Comparison of ENCODE assay signal across 15 cellular contexts in the genomic region with DNA sequence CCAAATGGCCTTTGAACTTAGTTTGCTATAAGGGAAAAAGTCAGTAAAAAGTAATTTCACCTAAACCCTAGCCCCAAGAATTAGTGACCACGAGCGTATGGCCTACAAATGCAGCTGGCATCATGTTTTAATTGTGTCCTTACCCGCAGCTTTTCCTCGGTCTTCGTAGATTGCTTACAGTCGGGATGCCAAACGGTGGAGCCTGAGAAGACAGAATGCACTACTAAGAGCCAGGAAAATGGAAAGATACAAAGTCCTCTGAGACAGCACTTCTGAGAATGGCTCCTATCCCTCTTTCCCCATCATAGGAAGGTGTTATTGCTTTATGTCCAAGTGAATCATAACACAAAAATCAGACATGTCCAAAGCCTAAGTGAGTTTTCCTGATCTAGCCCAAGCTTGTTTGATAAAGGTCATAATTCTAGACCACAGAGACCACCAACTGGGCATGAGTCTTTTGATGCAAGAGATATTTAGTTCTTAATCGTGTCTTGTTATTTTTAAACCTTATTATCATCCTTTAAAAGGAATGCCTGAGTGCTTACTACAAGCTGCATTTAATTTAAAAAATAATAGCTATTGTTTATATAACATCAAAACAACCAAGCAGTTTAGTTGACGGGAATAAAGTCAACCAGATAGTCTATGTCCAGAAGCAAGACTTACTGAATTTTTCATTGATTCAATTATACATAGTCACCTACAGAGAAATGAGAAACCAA.
DNase-seq lines count a peak whose midpoint lies in the region; ATAC-seq and TF ChIP-seq lines count a peak whose summit lies in the region.
"Had no signal": no experiment of that assay in that cellular context is flagged by ENCODE, and none has a peak within 500 bp of the region (broad histone marks: within the 10 kb centered on the region; RNA-seq: fewer than 3 reads in every experiment).

No MANE protein-coding gene starts in this region.

- no peaks in the 10 kb centered on the region for H3K9me2 ChIP-seq in SK-N-SH

- no peaks in the 10 kb centered on the region for H3K79me2 ChIP-seq in SK-N-SH (ENCODE audit: insufficient read depth)

- no peaks in the 10 kb centered on the region for H3K9me3 ChIP-seq in SK-N-SH
- no peaks in the 10 kb centered on the region for H3K9me3 ChIP-seq in uterus
- H3K9me3 ChIP-seq: gastrocnemius medialis had no signal

- no peaks in the 10 kb centered on the region for H3K27me3 Mint-ChIP-seq in stimulated activated naive CD8-positive, alpha-beta T cell treated with anti-CD3 and anti-CD28 coated beads, Interleukin-15, Interleukin-2, amounts not matched to agents 100 ng/mL and 50 ng/mL, for 24 hours
- no peaks in the 10 kb centered on the region for H3K27me3 Mint-ChIP-seq in stimulated activated naive CD8-positive, alpha-beta T cell treated with anti-CD3 and anti-CD28 coated beads, Interleukin-15, amount 100 ng/mL, for 72 hours
- H3K27me3 Mint-ChIP-seq: memory B cell had no signal

- peak overlapping the region; percentile 4 for H3K27ac Mint-ChIP-seq in stimulated activated naive CD8-positive, alpha-beta T cell treated with anti-CD3 and anti-CD28 coated beads, Interleukin-15, Interleukin-2, amounts not matched to agents 100 ng/mL and 50 ng/mL, for 24 hours
- H3K27ac Mint-ChIP-seq in stimulated activated naive CD8-positive, alpha-beta T cell treated with anti-CD3 and anti-CD28 coated beads, Interleukin-15, amount 100 ng/mL, for 72 hours: peak overlapping the region in 1 of 2 donors; percentile 86
- H3K27ac Mint-ChIP-seq: memory B cell had no signal

- H3K27me3 ChIP-seq in SK-N-SH (ENCODE audit: insufficient read depth) (no peaks in the 10 kb centered on the region), uterus (no peaks in the 10 kb centered on the region)
- H3K27me3 ChIP-seq: gastrocnemius medialis had no signal

- no peak for DNase-seq in stimulated activated naive CD8-positive, alpha-beta T cell treated with anti-CD3 and anti-CD28 coated beads, Interleukin-15, amount 100 ng/mL, for 72 hours
- DNase-seq in SK-N-SH (no peak), cerebellar cortex (ENCODE audit: low spot score) (peak; percentile 68), uterus (no peak)
- DNase-seq: activated gamma-delta T cell, endodermal cell, gastrocnemius medialis, KBM-7, retina had no signal

- CTCF ChIA-PET in SK-N-SH (lab: Yijun Ruan, JAX): interaction anchor here (0.7 to 3.4 kb wide), 21 partner anchors 9 to 334 kb away, joined by 3 to 21 read pairs (median 4); a partner anchor contains a TSS

- H3K36me3 ChIP-seq in SK-N-SH (replicated peaks in 1 of 2; ENCODE audit: control insufficient read depth in 1 of 2, insufficient read depth in 2 of 2, low read length in 1 of 2) (peaks cover 0 to 18% of the 10 kb centered on the region in 2 experiments), uterus (no peaks in the 10 kb centered on the region)

- TF ChIP-seq CTCF in SK-N-SH (IDR thresholded peaks at IDR 0.05) (no peak), uterus (IDR thresholded peaks at IDR 0.05) (no peak)

- no peak overlapping the region for H3K4me2 ChIP-seq in SK-N-SH

- H3K4me3 ChIP-seq in SK-N-SH (ENCODE audit: low read depth in 2 of 2, low read length in 1 of 2) (no peak overlapping the region), uterus (no peak overlapping the region)
- H3K4me3 ChIP-seq: gastrocnemius medialis had no signal

- H3K9ac ChIP-seq in SK-N-SH: no peak overlapping the region

- TF ChIP-seq POLR2A in uterus (IDR thresholded peaks at IDR 0.05) (no peak), GM18505 (IDR thresholded peaks at IDR 0.05; ENCODE audit: borderline replicate concordance, extremely low read depth, insufficient read depth, insufficient read length) (no peak)

- peak overlapping the region; percentile 40 to 80; a peak in 3 of 4 replicates for H3K27ac ChIP-seq in SK-N-SH (ENCODE audit: low read depth in 2 of 2, low read length in 1 of 2)
- peak overlapping the region; percentile 23 to 77 for H3K27ac ChIP-seq in uterus

- H3K4me1 ChIP-seq in SK-N-SH (ENCODE audit: control insufficient read depth in 1 of 2, insufficient read depth in 2 of 2, low read depth in 1 of 2, low read length in 1 of 2) (peaks cover 26 to 33% of the 10 kb centered on the region in 2 experiments; a peak in 3 of 4 replicates), uterus (no peaks in the 10 kb centered on the region)

- intact Hi-C loops in uterus (cut with DNase I; ENCODE audit: low total_unique reads): no loop called here

- H3F3A ChIP-seq in SK-N-SH (replicated peaks; ENCODE audit: insufficient read depth): no peaks in the 10 kb centered on the region

- no peaks in the 10 kb centered on the region for H3K9me3 Mint-ChIP-seq in stimulated activated naive CD8-positive, alpha-beta T cell treated with anti-CD3 and anti-CD28 coated beads, Interleukin-15, Interleukin-2, amounts not matched to agents 100 ng/mL and 50 ng/mL, for 24 hours
- peaks cover 0 to 5% of the 10 kb centered on the region in 2 donors for H3K9me3 Mint-ChIP-seq in stimulated activated naive CD8-positive, alpha-beta T cell treated with anti-CD3 and anti-CD28 coated beads, Interleukin-15, amount 100 ng/mL, for 72 hours
- H3K9me3 Mint-ChIP-seq: memory B cell, neural crest cell had no signal

- H3K36me3 Mint-ChIP-seq in stimulated activated naive CD8-positive, alpha-beta T cell treated with anti-CD3 and anti-CD28 coated beads, Interleukin-15, Interleukin-2, amounts not matched to agents 100 ng/mL and 50 ng/mL, for 24 hours (ENCODE audit: low read depth): peaks cover 55% of the 10 kb centered on the region

- 83% methylated on average over 9 of the region's 9 CpGs for WGBS in SK-N-SH (ENCODE audit: low lambda C conversion rate)

- no peak overlapping the region for H2AFZ ChIP-seq in SK-N-SH (ENCODE audit: low read depth)

- TF ChIP-seq RAD21 in SK-N-SH (IDR thresholded peaks at IDR 0.05; ENCODE audit: low read length): no peak

- peaks cover 57% of the 10 kb centered on the region for H3K4me1 Mint-ChIP-seq in stimulated activated naive CD8-positive, alpha-beta T cell treated with anti-CD3 and anti-CD28 coated beads, Interleukin-15, Interleukin-2, amounts not matched to agents 100 ng/mL and 50 ng/mL, for 24 hours (ENCODE audit: low read depth)
- peaks cover 72% of the 10 kb centered on the region for H3K4me1 Mint-ChIP-seq in stimulated activated naive CD8-positive, alpha-beta T cell treated with anti-CD3 and anti-CD28 coated beads, Interleukin-15, amount 100 ng/mL, for 72 hours

- ATAC-seq in stimulated activated naive CD8-positive, alpha-beta T cell treated with anti-CD3 and anti-CD28 coated beads, Interleukin-15, amount 100 ng/mL, for 72 hours: no peak
- ATAC-seq in GM18505 (IDR thresholded peaks at IDR 0.05; ENCODE audit: unreplicated experiment) (no peak), GM19463 (IDR thresholded peaks at IDR 0.05; ENCODE audit: unreplicated experiment) (no peak), HG03520 (IDR thresholded peaks at IDR 0.05; ENCODE audit: unreplicated experiment) (no peak)
- ATAC-seq: gastrocnemius medialis had no signal

- no peak for TF ChIP-seq EP300 in SK-N-SH (IDR thresholded peaks at IDR 0.05; ENCODE audit: borderline replicate concordance in 1 of 2, low read depth in 1 of 2, low read length in 1 of 2)

- no peak overlapping the region for H3K4me3 Mint-ChIP-seq in stimulated activated naive CD8-positive, alpha-beta T cell treated with anti-CD3 and anti-CD28 coated beads, Interleukin-15, Interleukin-2, amounts not matched to agents 100 ng/mL and 50 ng/mL, for 24 hours
- no peak overlapping the region for H3K4me3 Mint-ChIP-seq in stimulated activated naive CD8-positive, alpha-beta T cell treated with anti-CD3 and anti-CD28 coated beads, Interleukin-15, amount 100 ng/mL, for 72 hours
- H3K4me3 Mint-ChIP-seq: endodermal cell, memory B cell, neural crest cell had no signal

- no peaks in the 10 kb centered on the region for H4K20me1 ChIP-seq in SK-N-SH (ENCODE audit: insufficient read depth)

- POLR2A ChIA-PET in SK-N-SH (lab: Yijun Ruan, JAX): interaction anchor here (1.0 kb wide), 1 partner anchor 38 kb away, joined by 3 read pairs; no protein-coding TSS in a partner anchor

TF ChIP-seq in SK-N-SH, 30 proteins besides CTCF, POLR2A, EP300 and RAD21 (continues in another document):
- peak; percentile 39 for TF ChIP-seq TCF12 (IDR thresholded peaks at IDR 0.05)
- TF ChIP-seq, protein P1, sequence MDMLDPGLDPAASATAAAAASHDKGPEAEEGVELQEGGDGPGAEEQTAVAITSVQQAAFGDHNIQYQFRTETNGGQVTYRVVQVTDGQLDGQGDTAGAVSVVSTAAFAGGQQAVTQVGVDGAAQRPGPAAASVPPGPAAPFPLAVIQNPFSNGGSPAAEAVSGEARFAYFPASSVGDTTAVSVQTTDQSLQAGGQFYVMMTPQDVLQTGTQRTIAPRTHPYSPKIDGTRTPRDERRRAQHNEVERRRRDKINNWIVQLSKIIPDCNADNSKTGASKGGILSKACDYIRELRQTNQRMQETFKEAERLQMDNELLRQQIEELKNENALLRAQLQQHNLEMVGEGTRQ (IDR thresholded peaks at IDR 0.05; ENCODE audit: borderline replicate concordance, low read depth, low read length): no peak
- no peak for TF ChIP-seq ELF1 (IDR thresholded peaks at IDR 0.05)
- TF ChIP-seq POLR2AphosphoS5 (IDR thresholded peaks at IDR 0.05; ENCODE audit: low read depth, low read length): no peak
- TF ChIP-seq GABPA (IDR thresholded peaks at IDR 0.05; ENCODE audit: low read depth): no peak
- TF ChIP-seq RXRA (IDR thresholded peaks at IDR 0.05; ENCODE audit: borderline replicate concordance, low read depth): no peak
- no peak for TF ChIP-seq CHD2 (IDR thresholded peaks at IDR 0.05; ENCODE audit: low read length, partially characterized antibody)
- TF ChIP-seq, protein P2, sequence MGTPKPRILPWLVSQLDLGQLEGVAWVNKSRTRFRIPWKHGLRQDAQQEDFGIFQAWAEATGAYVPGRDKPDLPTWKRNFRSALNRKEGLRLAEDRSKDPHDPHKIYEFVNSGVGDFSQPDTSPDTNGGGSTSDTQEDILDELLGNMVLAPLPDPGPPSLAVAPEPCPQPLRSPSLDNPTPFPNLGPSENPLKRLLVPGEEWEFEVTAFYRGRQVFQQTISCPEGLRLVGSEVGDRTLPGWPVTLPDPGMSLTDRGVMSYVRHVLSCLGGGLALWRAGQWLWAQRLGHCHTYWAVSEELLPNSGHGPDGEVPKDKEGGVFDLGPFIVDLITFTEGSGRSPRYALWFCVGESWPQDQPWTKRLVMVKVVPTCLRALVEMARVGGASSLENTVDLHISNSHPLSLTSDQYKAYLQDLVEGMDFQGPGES (IDR thresholded peaks at IDR 0.05; ENCODE audit: low read depth, low read length): no peak
- TF ChIP-seq, protein P3, sequence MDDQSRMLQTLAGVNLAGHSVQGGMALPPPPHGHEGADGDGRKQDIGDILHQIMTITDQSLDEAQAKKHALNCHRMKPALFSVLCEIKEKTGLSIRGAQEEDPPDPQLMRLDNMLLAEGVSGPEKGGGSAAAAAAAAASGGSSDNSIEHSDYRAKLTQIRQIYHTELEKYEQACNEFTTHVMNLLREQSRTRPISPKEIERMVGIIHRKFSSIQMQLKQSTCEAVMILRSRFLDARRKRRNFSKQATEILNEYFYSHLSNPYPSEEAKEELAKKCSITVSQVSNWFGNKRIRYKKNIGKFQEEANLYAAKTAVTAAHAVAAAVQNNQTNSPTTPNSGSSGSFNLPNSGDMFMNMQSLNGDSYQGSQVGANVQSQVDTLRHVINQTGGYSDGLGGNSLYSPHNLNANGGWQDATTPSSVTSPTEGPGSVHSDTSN (IDR thresholded peaks at IDR 0.05): peak; percentile 3; the same call in 1 of the 2 replicates
